Comparison of ENCODE assay signal across 1 cellular context in genomic region chr4:147773261-147774184, GRCh38.
TF ChIP-seq lines count a peak whose summit lies in the region.

No MANE protein-coding gene starts in this region.

TF ChIP-seq in HCT116, 20 proteins besides CTCF, POLR2A, EP300 and RAD21:
- peak; percentile 54 for TF ChIP-seq JUND (IDR thresholded peaks at IDR 0.05)
- TF ChIP-seq ZBTB33 (IDR thresholded peaks at IDR 0.05; ENCODE audit: extremely low read depth, insufficient replicate concordance, low read length), result no peak
- TF ChIP-seq EZH2phosphoT487 (IDR thresholded peaks at IDR 0.05; ENCODE audit: borderline replicate concordance), result no peak
- peak; percentile 45 for TF ChIP-seq FOSL1 (IDR thresholded peaks at IDR 0.05; ENCODE audit: low read depth)
- no peak for TF ChIP-seq ZNF274 (IDR thresholded peaks at IDR 0.05; ENCODE audit: low read depth, low read length)
- 0 out of 2 replicates have a peak, but pooled peaks have one; percentile 19 for TF ChIP-seq SIN3A (IDR thresholded peaks at IDR 0.05; ENCODE audit: low read depth)
- peak; percentile 32; the same call in 1 of the 2 replicates for TF ChIP-seq SP1 (IDR thresholded peaks at IDR 0.05; ENCODE audit: low read depth)
- TF ChIP-seq, protein P1, sequence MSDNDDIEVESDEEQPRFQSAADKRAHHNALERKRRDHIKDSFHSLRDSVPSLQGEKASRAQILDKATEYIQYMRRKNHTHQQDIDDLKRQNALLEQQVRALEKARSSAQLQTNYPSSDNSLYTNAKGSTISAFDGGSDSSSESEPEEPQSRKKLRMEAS (IDR thresholded peaks at IDR 0.05), result peak; percentile 40; the same call in 1 of the 2 replicates
- 0 out of 2 replicates have a peak, but pooled peaks have one; percentile 19 for TF ChIP-seq CBX3 (IDR thresholded peaks at IDR 0.05; ENCODE audit: low read depth)
